In the genomic region with DNA sequence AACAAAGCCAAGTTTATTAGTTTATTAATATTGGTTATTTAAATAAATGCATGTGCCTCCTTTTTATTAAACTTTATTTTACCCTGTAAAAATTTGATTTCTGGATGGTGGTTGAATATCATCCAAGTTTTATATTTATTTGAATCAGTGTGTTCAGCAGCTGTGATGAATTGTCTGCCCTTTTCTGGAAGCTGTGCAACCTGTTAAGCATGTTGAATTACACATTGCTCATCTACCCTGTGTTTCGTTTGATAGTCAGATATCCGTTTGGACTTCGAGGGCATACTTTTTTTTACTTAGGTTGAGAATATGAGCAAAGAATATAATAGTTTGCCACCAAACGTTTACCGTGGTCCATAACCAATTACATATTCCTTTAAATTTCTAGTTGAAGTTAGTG, we compare ENCODE assay signal across 25 cellular contexts.
"Had no signal": no experiment of that assay in that cellular context is flagged by ENCODE, and none has a peak within 500 bp of the region (broad histone marks: within the 10 kb centered on the region; RNA-seq: fewer than 3 reads in every experiment).

No MANE protein-coding gene starts in this region.

- DNase-seq: activated B cell treated with CpG ODN at 0.5 μM for 24 hours; activated CD4-positive, alpha-beta T cell treated with anti-CD3 and anti-CD28 coated beads, Interleukin-2, amount 10 ng/mL, durations not matched to agents 24 days and 14 days; activated CD8-positive, alpha-beta memory T cell treated with anti-CD3 and anti-CD28 coated beads, Interleukin-2, amount 50 U/mL, for 4 hours; activated CD8-positive, alpha-beta T cell treated with anti-CD3 and anti-CD28 coated beads, Interleukin-2, amount 10 ng/mL, durations not matched to agents 7 days and 5 days; activated gamma-delta T cell; activated T-cell treated with anti-CD3 and anti-CD28 coated beads, Interleukin-2, amount 50 U/mL, for 72 hours; amniotic stem cell; brain microvascular endothelial cell; effector CD8-positive, alpha-beta T cell; head of caudate nucleus; mucosa of descending colon; naive thymus-derived CD4-positive, alpha-beta T cell; occipital lobe; right cardiac atrium; stimulated activated CD4-positive, alpha-beta T cell treated with anti-CD3 and anti-CD28 coated beads, Interleukin-4, amount 100 ng/mL, for 24 hours; stimulated activated naive CD4-positive, alpha-beta T cell had no signal

- H3K4me3 Mint-ChIP-seq: activated B cell treated with CpG ODN at 0.5 μM for 24 hours; activated CD4-positive, alpha-beta T cell treated with anti-CD3 and anti-CD28 coated beads, Interleukin-2, amount 10 ng/mL, durations not matched to agents 24 days and 14 days; activated CD8-positive, alpha-beta T cell treated with anti-CD3 and anti-CD28 coated beads, Interleukin-2, amount 10 ng/mL, durations not matched to agents 7 days and 5 days; activated naive CD8-positive, alpha-beta T cell; activated T-cell treated with anti-CD3 and anti-CD28 coated beads, Interleukin-2, amount 50 U/mL, for 72 hours; central memory CD8-positive, alpha-beta T cell; naive thymus-derived CD4-positive, alpha-beta T cell had no signal

- H3K27me3 ChIP-seq: brain microvascular endothelial cell had no signal

- ATAC-seq: activated CD8-positive, alpha-beta T cell treated with anti-CD3 and anti-CD28 coated beads, Interleukin-2, amount 10 ng/mL, durations not matched to agents 7 days and 5 days; activated T-cell treated with anti-CD3 and anti-CD28 coated beads, Interleukin-2, amount 50 U/mL, for 72 hours; mucosa of descending colon; naive thymus-derived CD4-positive, alpha-beta T cell; right cardiac atrium had no signal

- H3K9me3 ChIP-seq: mucosa of descending colon, prostate gland, tibial nerve had no signal

- H3K27ac ChIP-seq: brain microvascular endothelial cell, coronary artery, prostate gland, skin epidermis, tibial nerve had no signal

- H3K36me3 ChIP-seq: brain microvascular endothelial cell, prostate gland, tibial nerve had no signal

- FAIRE-seq: frontal cortex, TTC549 had no signal

- H3K4me1 Mint-ChIP-seq: central memory CD8-positive, alpha-beta T cell had no signal

- H3K36me3 Mint-ChIP-seq: activated naive CD8-positive, alpha-beta T cell had no signal

- H3K27ac Mint-ChIP-seq: activated B cell treated with CpG ODN at 0.5 μM for 24 hours; activated CD4-positive, alpha-beta T cell treated with anti-CD3 and anti-CD28 coated beads, Interleukin-2, amount 10 ng/mL, durations not matched to agents 24 days and 14 days; activated CD8-positive, alpha-beta T cell treated with anti-CD3 and anti-CD28 coated beads, Interleukin-2, amount 10 ng/mL, durations not matched to agents 7 days and 5 days; activated naive CD8-positive, alpha-beta T cell; activated T-cell treated with anti-CD3 and anti-CD28 coated beads, Interleukin-2, amount 50 U/mL, for 72 hours; naive thymus-derived CD4-positive, alpha-beta T cell had no signal

- H3K4me3 ChIP-seq: coronary artery, lung, mucosa of descending colon, prostate gland, skin epidermis, tibial nerve had no signal

- H3K9me3 Mint-ChIP-seq: activated B cell treated with CpG ODN at 0.5 μM for 24 hours; activated T-cell treated with anti-CD3 and anti-CD28 coated beads, Interleukin-2, amount 50 U/mL, for 72 hours; central memory CD8-positive, alpha-beta T cell had no signal
